In genomic region chr3:105938826-105939225, GRCh38 we compare ENCODE assay signal across 23 cellular contexts.
A peak's percentile ranks its signal among the peaks of the same experiment; 100 is the strongest.
DNase-seq lines count a peak whose midpoint lies in the region; ATAC-seq and TF ChIP-seq lines count a peak whose summit lies in the region.
"Had no signal": no experiment of that assay in that cellular context is flagged by ENCODE, and none has a peak within 500 bp of the region (broad histone marks: within the 10 kb centered on the region; RNA-seq: fewer than 3 reads in every experiment).

No MANE protein-coding gene starts in this region.

- H3K27me3 ChIP-seq in left ventricle myocardium inferior (ENCODE audit: low read depth) (no peaks in the 10 kb centered on the region), SK-N-SH (ENCODE audit: insufficient read depth) (no peaks in the 10 kb centered on the region), hepatocyte (no peaks in the 10 kb centered on the region), right lobe of liver (no peaks in the 10 kb centered on the region), testis (no peaks in the 10 kb centered on the region)
- H3K27me3 ChIP-seq: brain microvascular endothelial cell, MG63, Peyer's patch, upper lobe of left lung had no signal

- DNase-seq in left ventricle myocardium inferior = no peak
- DNase-seq in Right ventricle myocardium inferior (ENCODE audit: missing footprints) = no peak
- DNase-seq in SK-N-SH = no peak
- DNase-seq in hepatocyte (ENCODE audit: low spot score) = no peak
- DNase-seq in right lobe of liver = no peak
- no peak for DNase-seq in DMS53 (lab: John Stamatoyannopoulos, UW)
- DNase-seq in head of caudate nucleus = no peak
- DNase-seq in testis = no peak
- DNase-seq: activated CD4-positive, CD25-positive, alpha-beta regulatory T cell; activated CD8-positive, alpha-beta memory T cell treated with anti-CD3 and anti-CD28 coated beads, Interleukin-2, amount 10 ng/mL, durations not matched to agents 7 days and 5 days; activated naive CD4-positive, alpha-beta T cell; activated T-cell treated with anti-CD3 and anti-CD28 coated beads, Interleukin-2, amount 50 U/mL, for 72 hours; brain microvascular endothelial cell; DMS79; effector CD4-positive, alpha-beta T cell; KBM-7; left colon; NCI-H1436; NCI-H510A treated with DMSO at 0.1 percent for 48 hours; Peyer's patch; upper lobe of left lung had no signal

- 81% methylated on average over 3 of the region's 3 CpGs for WGBS in SK-N-SH (ENCODE audit: low lambda C conversion rate)
- WGBS in hepatocyte (ENCODE audit: low lambda C conversion rate, missing lambda C conversion rate) = 72% methylated on average over 3 of the region's 3 CpGs
- 64% methylated on average over 3 of the region's 3 CpGs for WGBS in right lobe of liver (ENCODE audit: insufficient coverage, low coverage, low lambda C conversion rate, missing lambda C conversion rate)
- 76 to 80% methylated on average over 3 of the region's 3 CpGs for WGBS in testis, 2 donors

- no peak for TF ChIP-seq CTCF in left ventricle myocardium inferior (IDR thresholded peaks at IDR 0.05; ENCODE audit: borderline replicate concordance)
- TF ChIP-seq CTCF in SK-N-SH (IDR thresholded peaks at IDR 0.05) = no peak
- no peak for TF ChIP-seq CTCF in hepatocyte (IDR thresholded peaks at IDR 0.05; ENCODE audit: poor library complexity)
- TF ChIP-seq CTCF in right lobe of liver (IDR thresholded peaks at IDR 0.05) = no peak
- TF ChIP-seq CTCF in testis (IDR thresholded peaks at IDR 0.05) = no peak

- H3K36me3 ChIP-seq in left ventricle myocardium inferior (no peaks in the 10 kb centered on the region), SK-N-SH (replicated peaks in 1 of 2; ENCODE audit: control insufficient read depth in 1 of 2, insufficient read depth in 2 of 2, low read length in 1 of 2) (no peaks in the 10 kb centered on the region), hepatocyte (replicated peaks; ENCODE audit: insufficient read depth, low read depth) (no peaks in the 10 kb centered on the region), right lobe of liver (no peaks in the 10 kb centered on the region), testis (ENCODE audit: low read depth, missing control alignments) (no peaks in the 10 kb centered on the region)
- H3K36me3 ChIP-seq: brain microvascular endothelial cell, MG63, Peyer's patch, upper lobe of left lung had no signal

- H2AFZ ChIP-seq in SK-N-SH (ENCODE audit: low read depth) (peak overlapping the region; percentile 75; the same call in 1 of the 2 replicates), hepatocyte (no peak overlapping the region)

- TF ChIP-seq POLR2A in right lobe of liver (IDR thresholded peaks at IDR 0.05) (no peak), testis (IDR thresholded peaks at IDR 0.05) (no peak)

- H3K9me2 ChIP-seq in SK-N-SH (no peaks in the 10 kb centered on the region), hepatocyte (replicated peaks; ENCODE audit: insufficient read depth) (no peaks in the 10 kb centered on the region)

- H4K20me1 ChIP-seq in SK-N-SH (ENCODE audit: insufficient read depth) = no peaks in the 10 kb centered on the region
- H4K20me1 ChIP-seq in hepatocyte (ENCODE audit: insufficient read depth, poor library complexity, severe bottlenecking) = no peaks in the 10 kb centered on the region

- no peaks in the 10 kb centered on the region for H3K9me3 ChIP-seq in left ventricle myocardium inferior (replicated peaks)
- H3K9me3 ChIP-seq in SK-N-SH = no peaks in the 10 kb centered on the region
- H3K9me3 ChIP-seq in hepatocyte (ENCODE audit: low read depth) = no peaks in the 10 kb centered on the region
- H3K9me3 ChIP-seq in right lobe of liver = no peaks in the 10 kb centered on the region
- H3K9me3 ChIP-seq in testis = no peaks in the 10 kb centered on the region
- H3K9me3 ChIP-seq: MG63, Peyer's patch, upper lobe of left lung had no signal

- CTCF ChIA-PET in SK-N-SH (lab: Yijun Ruan, JAX) = interaction anchor here (0.6 kb wide), 1 partner anchor 13 kb away, joined by 3 read pairs; no protein-coding TSS in a partner anchor

- H3K79me2 ChIP-seq in SK-N-SH (ENCODE audit: insufficient read depth) = no peaks in the 10 kb centered on the region
- H3K79me2 ChIP-seq in hepatocyte = no peaks in the 10 kb centered on the region

- H3K4me3 ChIP-seq in left ventricle myocardium inferior (no peak overlapping the region), SK-N-SH (ENCODE audit: low read depth in 2 of 2, low read length in 1 of 2) (no peak overlapping the region), hepatocyte (no peak overlapping the region), right lobe of liver (no peak overlapping the region), testis (no peak overlapping the region)
- H3K4me3 ChIP-seq: MG63, Peyer's patch had no signal

- H3K4me2 ChIP-seq in SK-N-SH = no peak overlapping the region
- peak overlapping the region; percentile 47 for H3K4me2 ChIP-seq in hepatocyte

- H3F3A ChIP-seq in SK-N-SH (replicated peaks; ENCODE audit: insufficient read depth) = no peaks in the 10 kb centered on the region

- intact Hi-C loops in left ventricle myocardium inferior (cut with micrococcal nuclease) = no loop called here
- intact Hi-C loops in Right ventricle myocardium inferior (cut with DNase I) = no loop called here
- intact Hi-C loops in right lobe of liver (cut with DNase I) = no loop called here
- intact Hi-C loops in head of caudate nucleus (cut with DNase I) = no loop called here
- intact Hi-C loops in testis (cut with DNase I; ENCODE audit: low total_unique reads) = no loop called here

- H3K27ac ChIP-seq in left ventricle myocardium inferior (replicated peaks) (peak overlapping the region; percentile 62), SK-N-SH (ENCODE audit: low read depth in 2 of 2, low read length in 1 of 2) (no peak overlapping the region), hepatocyte (no peak overlapping the region), right lobe of liver (no peak overlapping the region), testis (no peak overlapping the region)
- H3K27ac ChIP-seq: brain microvascular endothelial cell, epithelial cell of prostate, Peyer's patch, upper lobe of left lung had no signal

- POLR2A ChIA-PET in SK-N-SH (lab: Yijun Ruan, JAX) = no interaction called here

- no peak for TF ChIP-seq EP300 in SK-N-SH (IDR thresholded peaks at IDR 0.05; ENCODE audit: borderline replicate concordance in 1 of 2, low read depth in 1 of 2, low read length in 1 of 2)

- H3K4me1 ChIP-seq in left ventricle myocardium inferior = peaks cover 26% of the 10 kb centered on the region
- peaks cover 0 to 5% of the 10 kb centered on the region in 2 experiments; a peak in 2 of 4 replicates for H3K4me1 ChIP-seq in SK-N-SH (ENCODE audit: control insufficient read depth in 1 of 2, insufficient read depth in 2 of 2, low read depth in 1 of 2, low read length in 1 of 2)
- peaks cover 4% of the 10 kb centered on the region for H3K4me1 ChIP-seq in hepatocyte (ENCODE audit: insufficient read depth)
- H3K4me1 ChIP-seq in right lobe of liver = no peaks in the 10 kb centered on the region
- H3K4me1 ChIP-seq in testis = no peaks in the 10 kb centered on the region
- H3K4me1 ChIP-seq: upper lobe of left lung had no signal

- no peak for TF ChIP-seq RAD21 in SK-N-SH (IDR thresholded peaks at IDR 0.05; ENCODE audit: low read length)

- ATAC-seq in Right ventricle myocardium inferior (no peak), right lobe of liver (no peak)
- ATAC-seq: activated CD8-positive, alpha-beta memory T cell treated with anti-CD3 and anti-CD28 coated beads, Interleukin-2, amount 10 ng/mL, durations not matched to agents 7 days and 5 days; activated T-cell treated with anti-CD3 and anti-CD28 coated beads, Interleukin-2, amount 50 U/mL, for 72 hours; left colon had no signal

- H3K9ac ChIP-seq in SK-N-SH = no peak overlapping the region

TF ChIP-seq in SK-N-SH, 30 proteins besides CTCF, POLR2A, EP300 and RAD21:
- no peak for TF ChIP-seq FOSL2 (IDR thresholded peaks at IDR 0.05; ENCODE audit: borderline replicate concordance, low read depth)
